10 cellular contexts compared by ENCODE assay signal in genomic region chr16:27273670-27274522, GRCh38. TPM values are rescaled to one million over a fixed set of nuclear protein-coding genes. Genes with fewer than 3 reads are reported as not detected.
A peak's percentile ranks its signal among the peaks of the same experiment; 100 is the strongest.
DNase-seq lines count a peak whose midpoint lies in the region; ATAC-seq, FAIRE-seq and TF ChIP-seq lines count a peak whose summit lies in the region.
"Had no signal": no experiment of that assay in that cellular context is flagged by ENCODE, and none has a peak within 500 bp of the region (broad histone marks: within the 10 kb centered on the region; RNA-seq: fewer than 3 reads in every experiment).

No MANE protein-coding gene starts in this region.

- DNase-seq in astrocyte of the cerebellum (ENCODE audit: low read depth) = peak; percentile 68
- peak; percentile 83 for DNase-seq in small intestine
- DNase-seq in DMS 273 treated with DMSO at 0.1 percent for 48 hours (lab: John Stamatoyannopoulos, UW) = no peak
- DNase-seq in GM20000 (ENCODE audit: low spot score) = no peak
- DNase-seq in NCI-H510A (lab: John Stamatoyannopoulos, UW) = no peak
- DNase-seq: esophagus squamous epithelium, NCI-H526 treated with DMSO at 0.1 percent for 48 hours had no signal

- no peaks in the 10 kb centered on the region for H3K9me3 ChIP-seq in OCI-LY1 (ENCODE audit: low read length)
- H3K9me3 ChIP-seq in small intestine (ENCODE audit: control insufficient read depth, low read depth) = no peaks in the 10 kb centered on the region
- H3K9me3 ChIP-seq: esophagus squamous epithelium had no signal

- H3K4me2 ChIP-seq in OCI-LY1 (ENCODE audit: low read length) = peak overlapping the region; percentile 45

- 40 to 57% (median 46%) methylated on average over 8 of the region's 8 CpGs for WGBS in small intestine, 3 donors

- no peak for FAIRE-seq in small intestine (lab: Jason Lieb, UNC)

- no peaks in the 10 kb centered on the region for H3K9me2 ChIP-seq in OCI-LY1 (ENCODE audit: low read depth, low read length)

- H3K9ac ChIP-seq in OCI-LY1 (ENCODE audit: low read length) = no peak overlapping the region; the same call in 1 of the 2 replicates

- peak overlapping the region; percentile 68 for H3K27ac ChIP-seq in OCI-LY1 (ENCODE audit: low read depth, low read length, poor library complexity, severe bottlenecking)
- peak overlapping the region; percentile 38 to 46 for H3K27ac ChIP-seq in small intestine (ENCODE audit: low read depth in 1 of 2, low read length in 1 of 2)
- H3K27ac ChIP-seq: esophagus squamous epithelium had no signal

- H3K4me1 ChIP-seq in OCI-LY1 (ENCODE audit: insufficient read depth, low read length, severe bottlenecking) (peaks cover 59% of the 10 kb centered on the region), small intestine (ENCODE audit: control insufficient read depth in 2 of 2, insufficient read depth in 1 of 2, low read depth in 1 of 2, low read length in 1 of 2) (peaks cover 2 to 5% of the 10 kb centered on the region in 2 donors)

- in situ Hi-C loops in astrocyte of the cerebellum (cut with HindIII; ENCODE audit: low sequenced_read_pairs) = no loop called here

- no peak for ATAC-seq in GM21447 (IDR thresholded peaks at IDR 0.05; ENCODE audit: unreplicated experiment)

- H3K4me3 ChIP-seq in OCI-LY1 (ENCODE audit: low read depth, low read length, poor library complexity, severe bottlenecking) (no peak overlapping the region), astrocyte of the cerebellum (ENCODE audit: low read depth, low read length) (no peak overlapping the region), small intestine (ENCODE audit: low read depth in 1 of 2, low read length in 2 of 2) (no peak overlapping the region)
- H3K4me3 ChIP-seq: esophagus squamous epithelium had no signal

- H3F3A ChIP-seq in OCI-LY1 (ENCODE audit: insufficient read depth, low read length) = no peaks in the 10 kb centered on the region

- no peaks in the 10 kb centered on the region for H3K79me2 ChIP-seq in OCI-LY1 (ENCODE audit: insufficient read depth, low read length)

- H3K27me3 ChIP-seq in OCI-LY1 (ENCODE audit: insufficient read depth, low read length) (no peaks in the 10 kb centered on the region), small intestine (ENCODE audit: control insufficient read depth in 2 of 2, insufficient read depth in 2 of 2, low read length in 2 of 2) (no peaks in the 10 kb centered on the region)
- H3K27me3 ChIP-seq: esophagus squamous epithelium had no signal

- peak; percentile 23; the same call in 1 of the 3 replicates for TF ChIP-seq CTCF in GM12872 (IDR thresholded peaks at IDR 0.05; ENCODE audit: insufficient read depth, low read depth, low read length)
- no peak for TF ChIP-seq CTCF in OCI-LY1 (IDR thresholded peaks at IDR 0.05; ENCODE audit: low read length)
- peak; percentile 30 for TF ChIP-seq CTCF in astrocyte of the cerebellum (IDR thresholded peaks at IDR 0.05; ENCODE audit: low read depth, low read length, missing control alignments)
- no peak for TF ChIP-seq CTCF in GM20000 (IDR thresholded peaks at IDR 0.05; ENCODE audit: extremely low read depth, missing control alignments)

- H3K36me3 ChIP-seq in OCI-LY1 (ENCODE audit: insufficient read depth, low read length) (no peaks in the 10 kb centered on the region), small intestine (ENCODE audit: control insufficient read depth in 2 of 2, insufficient read depth in 2 of 2, low read length in 2 of 2) (no peaks in the 10 kb centered on the region)
- H3K36me3 ChIP-seq: esophagus squamous epithelium had no signal

- H4K20me1 ChIP-seq in OCI-LY1 (ENCODE audit: insufficient read depth, low read length) = no peaks in the 10 kb centered on the region

- no peak overlapping the region for H2AFZ ChIP-seq in OCI-LY1 (ENCODE audit: low read length)

RNA-seq across cellular contexts. Expression of gene NSMCE1, which starts 5.3 kb away (rescaled TPM):
- polyA plus RNA-seq in small intestine = 10 to 100 TPM; 37.8 to 66.1 (median 42.7) TPM

RNA-seq across cellular contexts. Expression of gene IL4R, which starts 39.9 kb away (rescaled TPM):
- 10 to 100 TPM; 28.1 to 32.7 (median 28.6) TPM for polyA plus RNA-seq in small intestine

Comparison
In these comparisons a context has a peak if more than half of its experiments do, and no peak if none do; other contexts are left out.
1. CTCF ChIP-seq: peak in GM12872 (single experiment) and astrocyte of the cerebellum (single experiment); none in OCI-LY1 (single experiment) and GM20000 (single experiment).
2. DNase-seq: peak in astrocyte of the cerebellum (single experiment) and small intestine (single experiment); none in DMS 273 treated with DMSO at 0.1 percent for 48 hours (single experiment), GM20000 (single experiment) and NCI-H510A (single experiment).